8 cellular contexts compared by ENCODE assay signal in genomic region chr17:81239714-81240555, GRCh38. TPM values are rescaled to one million over a fixed set of nuclear protein-coding genes. Genes with fewer than 3 reads are reported as not detected.
DNase-seq lines count a peak whose midpoint lies in the region; ATAC-seq, FAIRE-seq and TF ChIP-seq lines count a peak whose summit lies in the region.

No MANE protein-coding gene starts in this region.

- TF ChIP-seq CTCF in CD14-positive monocyte (IDR thresholded peaks at IDR 0.05) (no peak), pancreas (IDR thresholded peaks at IDR 0.05) (no peak)

- H3K4me3 ChIP-seq in esophagus (ENCODE audit: low read depth in 1 of 2, low read length in 2 of 2) = peak overlapping the region; percentile 73 to 85
- peak overlapping the region; percentile 84 to 98 (median 89) for H3K4me3 ChIP-seq in pancreas

- H3K9me3 ChIP-seq in esophagus (ENCODE audit: control insufficient read depth in 2 of 2, insufficient read depth in 1 of 2, low read depth in 1 of 2, low read length in 1 of 2) = no peaks in the 10 kb centered on the region
- H3K9me3 ChIP-seq in pancreas = no peaks in the 10 kb centered on the region

- H3K36me3 ChIP-seq in esophagus (ENCODE audit: control insufficient read depth in 2 of 2, insufficient read depth in 2 of 2, low read length in 1 of 2) (peaks cover 0 to 6% of the 10 kb centered on the region in 2 donors), pancreas (no peaks in the 10 kb centered on the region)

- FAIRE-seq in pancreas (lab: Jason Lieb, UNC) = no peak

- H3K27me3 ChIP-seq in esophagus (ENCODE audit: control insufficient read depth in 1 of 2, insufficient read depth in 2 of 2, low read length in 2 of 2) = no peaks in the 10 kb centered on the region
- no peaks in the 10 kb centered on the region for H3K27me3 ChIP-seq in pancreas

- ATAC-seq in pancreas (peak in 1 of 4 donors; percentile 0), sciatic nerve (no peak), HG03457 (IDR thresholded peaks at IDR 0.05; ENCODE audit: unreplicated experiment) (no peak)

- intact Hi-C loops in CD14-positive monocyte (cut with micrococcal nuclease) (loop anchor here (1.0 to 2.0 kb wide), 3 partner anchors 17 to 97 kb away; partner anchors contain the start of gene CEP131 (in 1 of the 2)), pancreas (cut with DNase I) (no loop called here), sciatic nerve (cut with DNase I) (no loop called here)

- H3K27ac Mint-ChIP-seq in CD14-positive monocyte = peak overlapping the region; percentile 29 to 92 (median 88)

- peaks cover 0 to 2% (median 0%) of the 10 kb centered on the region in 7 donors for H3K9me3 Mint-ChIP-seq in CD14-positive monocyte

- no peak for DNase-seq in CD14-positive monocyte (ENCODE audit: low spot score)
- DNase-seq in HPDE6-E6E7 (ENCODE audit: extremely low spot score) = peak; percentile 53
- peak; percentile 55 to 63 for DNase-seq in activated CD4-positive, alpha-beta T cell treated with anti-CD3 and anti-CD28 coated beads, Interleukin-2, amount 50 U/mL, for 48 hours
- peak in 2 of 6 donors; percentile 43 to 63 for DNase-seq in pancreas
- DNase-seq in AML-193 (lab: John Stamatoyannopoulos, UW) = no peak
- no peak for DNase-seq in sciatic nerve (ENCODE audit: low spot score)

- peaks cover 13 to 28% of the 10 kb centered on the region in 2 donors for H3K36me3 Mint-ChIP-seq in CD14-positive monocyte

- H3K4me1 ChIP-seq in esophagus (ENCODE audit: control insufficient read depth in 2 of 2, insufficient read depth in 2 of 2, low read length in 1 of 2) (peaks cover 5 to 21% of the 10 kb centered on the region in 2 donors), pancreas (peaks cover 0 to 10% (median 7%) of the 10 kb centered on the region in 3 donors)

- H3K27ac ChIP-seq in esophagus (ENCODE audit: low read depth in 2 of 2, low read length in 1 of 2) (peak overlapping the region; percentile 68 to 72), pancreas (peak overlapping the region; percentile 57 to 75 (median 63))

- peaks cover 40% of the 10 kb centered on the region for H3K4me1 Mint-ChIP-seq in CD14-positive monocyte

- WGBS in esophagus, 2 donors = 12 to 15% methylated on average over 37 of the region's 37 CpGs
- 12% methylated on average over 37 of the region's 37 CpGs for WGBS in pancreas, 2 donors

- H3K4me3 Mint-ChIP-seq in CD14-positive monocyte = peak overlapping the region; percentile 86 to 94

- no peaks in the 10 kb centered on the region for H3K27me3 Mint-ChIP-seq in CD14-positive monocyte (ENCODE audit: low read depth in 3 of 3)

RNA-seq across cellular contexts. Expression of gene NDUFAF8, which starts 0.8 kb away (rescaled TPM):
- 10 to 100 TPM; 41.0 to 61.3 TPM for polyA plus RNA-seq in CD14-positive monocyte
- 10 to 100 TPM; 34.0 to 37.1 TPM for polyA plus RNA-seq in esophagus
- total RNA-seq in pancreas = 10 to 100 TPM; 17.5 to 26.3 (median 20.0) TPM
- polyA plus RNA-seq in pancreas = 10 to 100 TPM; 29.2 to 34.1 TPM
- total RNA-seq in sciatic nerve = 37.4 TPM

RNA-seq across cellular contexts. Expression of gene TEPSIN, which starts 1.1 kb away (rescaled TPM):
- 1 to 10 TPM; 3.4 to 4.5 TPM for polyA plus RNA-seq in CD14-positive monocyte
- polyA plus RNA-seq in esophagus = 10 to 100 TPM; 21.6 to 40.3 TPM
- 10 to 100 TPM; 13.8 to 30.7 (median 16.1) TPM for total RNA-seq in pancreas
- 10 to 100 TPM; 54.4 to 98.5 TPM for polyA plus RNA-seq in pancreas
- total RNA-seq in sciatic nerve = 38.1 TPM

RNA-seq across cellular contexts. Expression of gene CEP131, which starts 17.2 kb away (rescaled TPM):
- 1 to 10 TPM in 1 of 2 donors, under 1 TPM in 1; 0.69 to 1.0 TPM for polyA plus RNA-seq in CD14-positive monocyte
- 1 to 10 TPM; 5.2 to 8.7 TPM for polyA plus RNA-seq in esophagus
- 1 to 10 TPM; 3.4 to 6.9 (median 4.1) TPM for total RNA-seq in pancreas
- 10 to 100 TPM; 22.5 to 22.8 TPM for polyA plus RNA-seq in pancreas
- 10.1 TPM for total RNA-seq in sciatic nerve

RNA-seq across cellular contexts. Expression of gene SLC38A10, which starts 55.2 kb away (rescaled TPM):
- polyA plus RNA-seq in CD14-positive monocyte (10 to 100 TPM; 50.8 to 68.4 TPM), esophagus (10 to 100 TPM; 22.9 to 40.5 TPM), pancreas (100 to 1,000 TPM; 138 to 190 TPM)
- total RNA-seq in pancreas (100 to 1,000 TPM in 1 of 6 donors, 10 to 100 TPM in 5; 72.8 to 119 (median 95.7) TPM), sciatic nerve (61.6 TPM)

Comparison
In these comparisons a context has a peak if more than half of its experiments do, and no peak if none do; other contexts are left out.
1. DNase-seq: peak in HPDE6-E6E7 (single experiment) and activated CD4-positive, alpha-beta T cell treated with anti-CD3 and anti-CD28 coated beads, Interleukin-2, amount 50 U/mL, for 48 hours (2 of 2); none in CD14-positive monocyte (single experiment), AML-193 (0 of 2) and sciatic nerve (single experiment).
2. RNA of gene TEPSIN, which starts 1.1 kb away (polyA plus RNA-seq): 54.4 to 98.5 TPM in pancreas and 21.6 to 40.3 TPM in esophagus; 3.4 to 4.5 TPM in CD14-positive monocyte; every median in the first group is over 4 times any median in the second.
3. intact Hi-C loops: an anchor here in CD14-positive monocyte (1.0 to 2.0 kb wide); none called in pancreas and sciatic nerve.